ENCODE assay signal across 13 cellular contexts in the genomic region with DNA sequence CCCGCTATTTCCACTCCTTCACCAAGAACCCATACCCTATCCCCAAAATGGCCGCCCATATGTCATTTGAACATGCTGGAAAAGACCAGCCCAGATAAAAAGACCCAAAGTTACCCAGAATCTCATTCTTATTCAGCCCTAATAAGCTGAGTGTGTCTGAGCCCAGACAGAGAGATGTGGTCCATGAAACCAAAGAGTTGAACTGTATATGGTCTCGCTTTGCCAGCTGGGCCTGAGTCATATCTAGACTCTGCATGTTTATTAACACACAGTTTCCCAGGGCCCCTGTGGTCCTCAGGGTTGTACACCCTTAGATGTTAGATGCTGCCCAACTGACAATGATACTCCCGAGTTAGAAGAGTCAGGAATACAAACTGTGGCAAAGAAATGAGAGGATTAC.
A peak's percentile ranks its signal among the peaks of the same experiment; 100 is the strongest.
DNase-seq lines count a peak whose midpoint lies in the region; ATAC-seq and TF ChIP-seq lines count a peak whose summit lies in the region.
"Had no signal": no experiment of that assay in that cellular context is flagged by ENCODE, and none has a peak within 500 bp of the region (broad histone marks: within the 10 kb centered on the region; RNA-seq: fewer than 3 reads in every experiment).

No MANE protein-coding gene starts in this region.

- no peak overlapping the region for H3K4me3 ChIP-seq in lower leg skin (ENCODE audit: low read depth, poor library complexity, severe bottlenecking)
- H3K4me3 ChIP-seq: cardiac muscle cell, MG63 had no signal

- H3K4me3 Mint-ChIP-seq in stimulated activated effector memory CD8-positive, alpha-beta T cell treated with anti-CD3 and anti-CD28 coated beads, Interleukin-12 subunit alpha, Interleukin-12 subunit beta, amount 100 ng/mL, for 72 hours, result no peak overlapping the region
- H3K4me3 Mint-ChIP-seq in mesothelial cell of epicardium, result no peak overlapping the region
- H3K4me3 Mint-ChIP-seq: memory B cell had no signal

- H3K9me3 Mint-ChIP-seq in stimulated activated effector memory CD8-positive, alpha-beta T cell treated with anti-CD3 and anti-CD28 coated beads, Interleukin-12 subunit alpha, Interleukin-12 subunit beta, amount 100 ng/mL, for 72 hours, result no peaks in the 10 kb centered on the region
- no peaks in the 10 kb centered on the region for H3K9me3 Mint-ChIP-seq in mesothelial cell of epicardium
- H3K9me3 Mint-ChIP-seq: memory B cell had no signal

- intact Hi-C loops in lower leg skin (cut with DNase I; ENCODE audit: low total_unique reads), result no loop called here

- ATAC-seq in GM19328 (IDR thresholded peaks at IDR 0.05; ENCODE audit: unreplicated experiment) (peak; percentile 39), HG02678 (IDR thresholded peaks at IDR 0.05; ENCODE audit: unreplicated experiment) (peak; percentile 81), HG03521 (IDR thresholded peaks at IDR 0.05; ENCODE audit: unreplicated experiment) (peak; percentile 72)
- peak; percentile 50 for ATAC-seq in stimulated activated effector memory CD8-positive, alpha-beta T cell treated with anti-CD3 and anti-CD28 coated beads, Interleukin-12 subunit alpha, Interleukin-12 subunit beta, amount 100 ng/mL, for 72 hours

- no peaks in the 10 kb centered on the region for H3K4me1 Mint-ChIP-seq in stimulated activated effector memory CD8-positive, alpha-beta T cell treated with anti-CD3 and anti-CD28 coated beads, Interleukin-12 subunit alpha, Interleukin-12 subunit beta, amount 100 ng/mL, for 72 hours
- no peaks in the 10 kb centered on the region for H3K4me1 Mint-ChIP-seq in mesothelial cell of epicardium

- no peak for TF ChIP-seq POLR2A in lower leg skin (IDR thresholded peaks at IDR 0.05)

- H3K36me3 Mint-ChIP-seq in stimulated activated effector memory CD8-positive, alpha-beta T cell treated with anti-CD3 and anti-CD28 coated beads, Interleukin-12 subunit alpha, Interleukin-12 subunit beta, amount 100 ng/mL, for 72 hours, result no peaks in the 10 kb centered on the region
- no peaks in the 10 kb centered on the region for H3K36me3 Mint-ChIP-seq in mesothelial cell of epicardium
- H3K36me3 Mint-ChIP-seq: memory B cell had no signal

- 82 to 86% methylated on average over 4 of the region's 4 CpGs for WGBS in lower leg skin, 2 donors

- DNase-seq in stimulated activated effector memory CD8-positive, alpha-beta T cell treated with anti-CD3 and anti-CD28 coated beads, Interleukin-12 subunit alpha, Interleukin-12 subunit beta, amount 100 ng/mL, for 72 hours (ENCODE audit: low spot score in 2 of 2), result no peak
- DNase-seq in occipital lobe (lab: John Stamatoyannopoulos, UW), result no peak
- DNase-seq in mesothelial cell of epicardium (ENCODE audit: low spot score in 2 of 2, unreplicated experiment in 2 of 2), result no peak
- DNase-seq in dedifferentiated amniotic fluid mesenchymal stem cell (ENCODE audit: extremely low spot score), result no peak
- no peak for DNase-seq in lower leg skin (ENCODE audit: low spot score in 2 of 2)
- DNase-seq: HCEC 1CT, MG63, right cardiac atrium had no signal

- H3K27me3 Mint-ChIP-seq in mesothelial cell of epicardium (ENCODE audit: low read depth), result no peaks in the 10 kb centered on the region
- H3K27me3 Mint-ChIP-seq: memory B cell had no signal

- no peak overlapping the region for H3K27ac Mint-ChIP-seq in stimulated activated effector memory CD8-positive, alpha-beta T cell treated with anti-CD3 and anti-CD28 coated beads, Interleukin-12 subunit alpha, Interleukin-12 subunit beta, amount 100 ng/mL, for 72 hours
- no peak overlapping the region for H3K27ac Mint-ChIP-seq in mesothelial cell of epicardium

- no peak for TF ChIP-seq CTCF in mesothelial cell of epicardium (IDR thresholded peaks at IDR 0.05; ENCODE audit: unreplicated experiment)
- no peak for TF ChIP-seq CTCF in lower leg skin (IDR thresholded peaks at IDR 0.05)
